ENCODE assay signal across 29 cellular contexts in the genomic region with DNA sequence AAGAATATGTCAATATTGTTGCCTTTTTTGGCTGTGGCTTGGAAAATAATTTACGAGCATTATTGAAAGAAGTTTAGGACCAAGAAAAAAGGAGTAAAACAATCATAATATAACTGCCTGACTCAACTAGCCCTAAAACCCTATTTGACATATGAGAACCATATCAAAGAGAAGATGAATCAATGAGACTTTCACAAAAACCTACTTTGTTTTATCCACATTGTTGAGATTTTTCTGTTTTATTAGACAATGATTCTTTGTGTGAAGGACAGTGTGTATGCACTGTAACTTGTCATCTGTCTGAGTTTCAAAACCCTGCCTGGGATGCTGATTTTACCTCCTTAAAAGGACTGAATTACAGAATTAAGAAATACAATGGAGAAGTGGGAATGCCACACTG. TPM values are rescaled to one million over a fixed set of nuclear protein-coding genes. Genes with fewer than 3 reads are reported as not detected.
"Had no signal": no experiment of that assay in that cellular context is flagged by ENCODE, and none has a peak within 500 bp of the region (broad histone marks: within the 10 kb centered on the region; RNA-seq: fewer than 3 reads in every experiment).

No MANE protein-coding gene starts in this region.

- H3K9me3 ChIP-seq: left ventricle myocardium inferior, mucosa of descending colon, right atrium auricular region, right lobe of liver, testis, thyroid gland, transverse colon, upper lobe of left lung, vagina had no signal

- H3K4me3 ChIP-seq: left ventricle myocardium inferior, lung, mucosa of descending colon, right atrium auricular region, right lobe of liver, smooth muscle cell, testis, thyroid gland, transverse colon, upper lobe of left lung, vagina had no signal

- ATAC-seq: mucosa of descending colon; naive thymus-derived CD4-positive, alpha-beta T cell; natural killer cell treated with Interleukin-12 subunit alpha and Interleukin-12 subunit beta and Interleukin-15 and Interleukin-18, amount 100 ng/mL, for 72 hours; right lobe of liver; stimulated activated memory B cell treated with anti-CD40 and anti-IgM and Interleukin-4, amounts not matched to agents 10 μg/mL and 1 μg/mL and 100 μg/mL, for 72 hours; stimulated activated naive CD8-positive, alpha-beta T cell treated with anti-CD3 and anti-CD28 coated beads, Interleukin-15, amount 100 ng/mL, for 72 hours had no signal

- DNase-seq: hypothalamus; islet precursor cell; left ventricle myocardium inferior; mesendoderm; midbrain; mucosa of descending colon; naive thymus-derived CD4-positive, alpha-beta T cell; nucleus accumbens; right lobe of liver; stimulated activated CD4-positive, alpha-beta T cell treated with anti-CD3 and anti-CD28 coated beads, Interleukin-1b, Interleukin-23, amount 100 ng/mL, for 48 hours; stimulated activated CD4-positive, alpha-beta T cell treated with anti-CD3 and anti-CD28 coated beads, Interleukin-2, amount 100 ng/mL, for 48 hours; stimulated activated CD4-positive, alpha-beta T cell treated with anti-CD3 and anti-CD28 coated beads, Interleukin-4, amount 100 ng/mL, for 4 hours; stimulated activated CD8-positive, alpha-beta memory T cell treated with anti-CD3 and anti-CD28 coated beads, Interleukin-4, amount 100 ng/mL, for 48 hours; stimulated activated naive CD4-positive, alpha-beta T cell treated with Interleukin-2 at 50 U/mL for 16 hours; stimulated activated naive CD8-positive, alpha-beta T cell treated with anti-CD3 and anti-CD28 coated beads, Interleukin-15, amount 100 ng/mL, for 72 hours; testis; thyroid gland; transverse colon; upper lobe of left lung had no signal

- H3K4me2 ChIP-seq: smooth muscle cell had no signal

- H3K36me3 ChIP-seq: left ventricle myocardium inferior, right atrium auricular region, right lobe of liver, thyroid gland, transverse colon, upper lobe of left lung, vagina had no signal

- H3K4me1 ChIP-seq: left ventricle myocardium inferior, parathyroid adenoma, right atrium auricular region, right lobe of liver, testis, thyroid gland, upper lobe of left lung, vagina had no signal

- H3K27ac ChIP-seq: left ventricle myocardium inferior, parathyroid adenoma, right atrium auricular region, right lobe of liver, testis, thyroid gland, transverse colon, upper lobe of left lung, vagina had no signal

- H3K79me2 ChIP-seq: parathyroid adenoma had no signal

- H3K27me3 ChIP-seq: right atrium auricular region, right lobe of liver, testis, thyroid gland, transverse colon, upper lobe of left lung, vagina had no signal

- H2AFZ ChIP-seq: parathyroid adenoma had no signal

RNA-seq across cellular contexts. Expression of gene SOSTDC1, which starts 19.0 kb away (rescaled TPM):
- total RNA-seq: myocyte; naive thymus-derived CD4-positive, alpha-beta T cell; natural killer cell treated with Interleukin-12 subunit alpha and Interleukin-12 subunit beta and Interleukin-15 and Interleukin-18, amount 100 ng/mL, for 72 hours; osteocyte; pulmonary artery endothelial cell; right lobe of liver had no signal
